8 cellular contexts compared by ENCODE assay signal in genomic region chr1:92081031-92081430, GRCh38. TPM values are rescaled to one million over a fixed set of nuclear protein-coding genes. Genes with fewer than 3 reads are reported as not detected.
A peak's percentile ranks its signal among the peaks of the same experiment; 100 is the strongest.
DNase-seq lines count a peak whose midpoint lies in the region; ATAC-seq and TF ChIP-seq lines count a peak whose summit lies in the region.

No MANE protein-coding gene starts in this region.

- H2BK5ac ChIP-seq in H9 (ENCODE audit: insufficient read length, low read length): peak overlapping the region; percentile 77

- H4K8ac ChIP-seq in H9 (replicated peaks; ENCODE audit: insufficient read length, low read depth, low read length): no peak overlapping the region

- no peak overlapping the region for H3K4ac ChIP-seq in H9 (ENCODE audit: low read depth, low read length)

- H4K20me1 ChIP-seq in H9 (ENCODE audit: control insufficient read depth, insufficient read depth, insufficient read length): no peaks in the 10 kb centered on the region

- ATAC-seq in WTC11 (no peak), right cardiac atrium (no peak), GM18870 (IDR thresholded peaks at IDR 0.05; ENCODE audit: unreplicated experiment) (no peak)

- no peak overlapping the region for H3K23ac ChIP-seq in H9 (ENCODE audit: insufficient read length, low read depth, low read length)

- H3K18ac ChIP-seq in H9 (ENCODE audit: insufficient read length, low read depth, low read length): no peak overlapping the region

- peak overlapping the region; percentile 99 for H2AFZ ChIP-seq in H9 (ENCODE audit: low read length)

- H3K27ac Mint-ChIP-seq in H9: peak overlapping the region in 2 of 3 experiments; percentile 98 to 99; a peak in 2 of 7 replicates
- H3K27ac Mint-ChIP-seq in WTC11: peak overlapping the region; percentile 96

- DNase-seq in H9 (no peak), WTC11 (ENCODE audit: low spot score) (no peak), right cardiac atrium (no peak), hippocampal formation (lab: John Stamatoyannopoulos, UW) (no peak)
- no peak for DNase-seq in effector CD8-positive, alpha-beta T cell (lab: John Stamatoyannopoulos, UW)
- no peak for DNase-seq in activated effector memory CD4-positive, alpha-beta T cell treated with Interleukin-2 at 50 U/mL for 16 hours

- H3K4me1 ChIP-seq in H9 (ENCODE audit: insufficient read depth, low read length) (no peaks in the 10 kb centered on the region), right cardiac atrium (ENCODE audit: control insufficient read depth, insufficient read depth, low read length) (no peaks in the 10 kb centered on the region), skeletal muscle satellite cell (ENCODE audit: control insufficient read depth, insufficient read depth, low read length) (no peaks in the 10 kb centered on the region)

- H2AK5ac ChIP-seq in H9 (ENCODE audit: insufficient read length, low read length): no peak overlapping the region

- H2BK120ac ChIP-seq in H9 (ENCODE audit: low read depth, low read length, poor library complexity, severe bottlenecking): no peak overlapping the region

- no peaks in the 10 kb centered on the region for H3K36me3 ChIP-seq in skeletal muscle satellite cell (ENCODE audit: insufficient read depth, low read length)

- H3K27ac ChIP-seq in H9 (ENCODE audit: insufficient read length, low read depth, low read length) (peak overlapping the region; percentile 65), right cardiac atrium (ENCODE audit: low read length) (no peak overlapping the region)

- H2BK20ac ChIP-seq in H9 (ENCODE audit: low read depth, low read length, poor library complexity, severe bottlenecking): no peak overlapping the region

- peak overlapping the region; percentile 97; the same call in 1 of the 2 replicates for H3K14ac ChIP-seq in H9 (ENCODE audit: insufficient read depth, low read length)

- peaks cover 18% of the 10 kb centered on the region for H3K9me3 ChIP-seq in H9 (ENCODE audit: control insufficient read depth, low read depth, low read length)
- peaks cover 5% of the 10 kb centered on the region for H3K9me3 ChIP-seq in right cardiac atrium (ENCODE audit: control insufficient read depth, low read length)
- H3K9me3 ChIP-seq in skeletal muscle satellite cell (replicated peaks; ENCODE audit: low read length): peaks cover 5% of the 10 kb centered on the region

- WGBS in H9 (ENCODE audit: extremely low coverage, insufficient read length, low lambda C conversion rate): no CpG with 5 or more reads among the region's 4 CpGs
- 31% methylated on average over 4 of the region's 4 CpGs for WGBS in right cardiac atrium

- H3K4me3 ChIP-seq in right cardiac atrium (ENCODE audit: low read length): peak overlapping the region; percentile 81
- H3K4me3 ChIP-seq in skeletal muscle satellite cell (ENCODE audit: low read length): peak overlapping the region; percentile 87

- no peak overlapping the region for H2BK12ac ChIP-seq in H9 (ENCODE audit: insufficient read length, low read depth, low read length)

- H3K4me2 ChIP-seq in H9 (ENCODE audit: insufficient read depth, insufficient read length, low read length) (peak overlapping the region; percentile 96), skeletal muscle satellite cell (ENCODE audit: low read length) (peak overlapping the region; percentile 89)

- H3K36me3 Mint-ChIP-seq in H9 (ENCODE audit: insufficient read depth in 1 of 3, low read depth in 3 of 3) (peaks cover 9 to 20% (median 14%) of the 10 kb centered on the region in 3 experiments), WTC11 (peaks cover 25% of the 10 kb centered on the region)

- H3K79me1 ChIP-seq in H9 (ENCODE audit: insufficient read depth, low read depth, low read length, poor library complexity, severe bottlenecking): no peaks in the 10 kb centered on the region

- H3K9me3 Mint-ChIP-seq in H9 (peaks cover 20 to 26% of the 10 kb centered on the region in 2 experiments), WTC11 (peaks cover 24% of the 10 kb centered on the region)

- H3K56ac ChIP-seq in H9 (ENCODE audit: insufficient read length, low read depth, low read length): no peak overlapping the region

- POLR2A ChIA-PET in WTC11 (lab: Charles Lee): interaction anchor here (0.6 to 1.3 kb wide), 2 partner anchors 50 to 60 kb away, joined by 3 read pairs; no protein-coding TSS in a partner anchor

- H2BK15ac ChIP-seq in H9 (ENCODE audit: low read depth, low read length): no peak overlapping the region

- H3K27me3 Mint-ChIP-seq in H9 (ENCODE audit: low read depth): peaks cover 2% of the 10 kb centered on the region; the same call in 1 of the 2 replicates
- no peaks in the 10 kb centered on the region; the same call in 1 of the 2 replicates for H3K27me3 Mint-ChIP-seq in WTC11 (ENCODE audit: low read depth)

- CTCF ChIA-PET in WTC11 (lab: Charles Lee): no interaction called here

- H3K4me1 Mint-ChIP-seq in H9 (peaks cover 5 to 6% of the 10 kb centered on the region in 2 experiments; a peak in 2 of 4 replicates), WTC11 (0 out of 2 replicates have a peak, but pooled peaks cover 5% of the 10 kb centered on the region)

- peak overlapping the region; percentile 89 for H3K9ac ChIP-seq in H9 (ENCODE audit: extremely low read depth, insufficient read length, low read length)
- peak overlapping the region; percentile 83 for H3K9ac ChIP-seq in skeletal muscle satellite cell (ENCODE audit: low read depth, low read length)

- no peaks in the 10 kb centered on the region for H3K79me2 ChIP-seq in H9 (ENCODE audit: insufficient read depth, low read length)

- H3K27me3 ChIP-seq in H9 (ENCODE audit: insufficient read depth, low read length) (no peaks in the 10 kb centered on the region), right cardiac atrium (ENCODE audit: control insufficient read depth, insufficient read depth) (no peaks in the 10 kb centered on the region), skeletal muscle satellite cell (ENCODE audit: control insufficient read depth, insufficient read depth, low read length) (no peaks in the 10 kb centered on the region)

- no peak overlapping the region for H3T11ph ChIP-seq in H9 (ENCODE audit: low read length)

- no peak overlapping the region for H4K91ac ChIP-seq in H9 (ENCODE audit: insufficient read length, low read depth, low read length)

- H3K4me3 Mint-ChIP-seq in H9 (peak overlapping the region; percentile 91 to 95), WTC11 (peak overlapping the region; percentile 84)

- H4K5ac ChIP-seq in H9 (ENCODE audit: insufficient read length, low read depth, low read length): peak overlapping the region; percentile 50

- H3K23me2 ChIP-seq in H9 (ENCODE audit: insufficient read length, low read depth, low read length, poor library complexity, severe bottlenecking): peaks cover 3% of the 10 kb centered on the region

- intact Hi-C loops in right cardiac atrium (cut with DNase I): no loop called here

- TF ChIP-seq CTCF in H9 (conservative IDR thresholded peaks at IDR 0.05) (no peak), WTC11 (IDR thresholded peaks at IDR 0.05) (no peak)

TF ChIP-seq in WTC11, 78 proteins besides CTCF, POLR2A, EP300 and RAD21 (continues in another document):
- TF ChIP-seq PRDM15 (CRISPR knock-in tag; IDR thresholded peaks at IDR 0.05) (no peak), E2F4 (CRISPR knock-in tag; IDR thresholded peaks at IDR 0.05; ENCODE audit: borderline replicate concordance, low read depth) (no peak), ZNF317 (CRISPR knock-in tag; IDR thresholded peaks at IDR 0.05; ENCODE audit: borderline replicate concordance, low read depth) (no peak), NR3C1 (CRISPR knock-in tag; conservative IDR thresholded peaks at IDR 0.05; ENCODE audit: low read depth) (no peak)

RNA-seq across cellular contexts. Expression of gene BTBD8, which starts 0.9 kb away (rescaled TPM):
- total RNA-seq in H9 (2021): 1.4 and 1.7 TPM in 2 replicates
- 3.7 to 4.6 TPM (median 4.5 TPM) in 3 replicates for total RNA-seq in WTC11 (2021)
- 1 to 10 TPM; 2.7 to 6.2 (median 5.3) TPM for total RNA-seq in right cardiac atrium
- 1.5 TPM for polyA plus RNA-seq in right cardiac atrium
- total RNA-seq in skeletal muscle satellite cell (2012; rRNA removed): 2.0 and 3.3 TPM in 2 replicates

RNA-seq across cellular contexts. Expression of gene SETSIP, which starts 5.8 kb away (rescaled TPM):
- total RNA-seq in H9 (2021) (0.35 TPM in 2 replicates), WTC11 (2021) (0.25 TPM in 1 of 3 replicates, not detected in the others), right cardiac atrium (not detected)
- polyA plus RNA-seq in right cardiac atrium: not detected
- 0.25 TPM in 1 of 2 replicates, not detected in the other for total RNA-seq in skeletal muscle satellite cell (2012; rRNA removed)

RNA-seq across cellular contexts. Expression of gene EPHX4, which starts 51.2 kb away (rescaled TPM):
- total RNA-seq in H9 (2021) (0.70 and 0.72 TPM in 2 replicates), WTC11 (2021) (0.15 to 0.53 TPM (median 0.30 TPM) in 3 replicates), right cardiac atrium (1 to 10 TPM in 1 of 4 donors, under 1 TPM in 2, not detected in 1; 0.47 to 2.2 (median 0.69) TPM)
- 1.4 TPM for polyA plus RNA-seq in right cardiac atrium
- total RNA-seq in skeletal muscle satellite cell (2012; rRNA removed): 0.25 TPM in 1 of 2 replicates, not detected in the other
